27 cellular contexts compared by ENCODE assay signal in genomic region chr6:112024464-112024863, GRCh38. TPM values are rescaled to one million over a fixed set of nuclear protein-coding genes. Genes with fewer than 3 reads are reported as not detected.
DNase-seq lines count a peak whose midpoint lies in the region; ATAC-seq and TF ChIP-seq lines count a peak whose summit lies in the region.
"Had no signal": no experiment of that assay in that cellular context is flagged by ENCODE, and none has a peak within 500 bp of the region (broad histone marks: within the 10 kb centered on the region; RNA-seq: fewer than 3 reads in every experiment).

No MANE protein-coding gene starts in this region.

- no peak overlapping the region for H3K27ac ChIP-seq in CD4-positive, alpha-beta T cell (ENCODE audit: low read depth, low read length)
- H3K27ac ChIP-seq: BLaER1 had no signal

- H3K27me3 ChIP-seq in CD4-positive, alpha-beta T cell (ENCODE audit: control insufficient read depth, insufficient read depth, low read length) = no peaks in the 10 kb centered on the region
- H3K27me3 ChIP-seq: BE2C, BLaER1 had no signal

- H3K36me3 Mint-ChIP-seq in activated CD4-positive, alpha-beta T cell treated with anti-CD3 and anti-CD28 coated beads for 36 hours (ENCODE audit: low read depth) = peaks cover 30% of the 10 kb centered on the region
- peaks cover 16% of the 10 kb centered on the region for H3K36me3 Mint-ChIP-seq in CD4-positive, alpha-beta T cell (ENCODE audit: low read depth)
- peaks cover 11% of the 10 kb centered on the region for H3K36me3 Mint-ChIP-seq in T-cell
- H3K36me3 Mint-ChIP-seq: CD14-positive monocyte had no signal

- intact Hi-C loops in activated CD4-positive, alpha-beta T cell treated with anti-CD3 and anti-CD28 coated beads for 36 hours (cut with DNase I, micrococcal nuclease) = no loop called here
- intact Hi-C loops in CD4-positive, alpha-beta T cell (cut with DNase I, micrococcal nuclease) = no loop called here

- ATAC-seq in activated CD4-positive, alpha-beta T cell treated with anti-CD3 and anti-CD28 coated beads for 36 hours = no peak
- ATAC-seq in CD4-positive, alpha-beta T cell (ENCODE audit: poor library complexity) = no peak
- ATAC-seq in T-cell (replicated peaks in 1 of 4) = no peak
- ATAC-seq in HG02970 (IDR thresholded peaks at IDR 0.05; ENCODE audit: low FRiP score, unreplicated experiment) = no peak
- ATAC-seq: GM12878 had no signal

- no peaks in the 10 kb centered on the region for H3K27me3 Mint-ChIP-seq in activated CD4-positive, alpha-beta T cell treated with anti-CD3 and anti-CD28 coated beads for 36 hours
- no peaks in the 10 kb centered on the region for H3K27me3 Mint-ChIP-seq in CD4-positive, alpha-beta T cell
- no peaks in the 10 kb centered on the region for H3K27me3 Mint-ChIP-seq in T-cell
- H3K27me3 Mint-ChIP-seq: CD4-positive, alpha-beta memory T cell; CD8-positive, alpha-beta memory T cell had no signal

- POLR2A ChIA-PET in activated CD4-positive, alpha-beta T cell treated with anti-CD3 and anti-CD28 coated beads for 36 hours (lab: Charles Lee) = no interaction called here
- POLR2A ChIA-PET in CD4-positive, alpha-beta T cell (lab: Charles Lee) = interaction anchor here (0.8 kb wide), 1 partner anchor 14 kb away, joined by 3 read pairs; no protein-coding TSS in a partner anchor
- POLR2A ChIA-PET in T-cell (lab: Charles Lee) = no interaction called here

- no peak for TF ChIP-seq CTCF in CD4-positive, alpha-beta T cell (IDR thresholded peaks at IDR 0.05)

- H3K9me3 Mint-ChIP-seq in activated CD4-positive, alpha-beta T cell treated with anti-CD3 and anti-CD28 coated beads for 36 hours (ENCODE audit: low read depth) = peaks cover 11% of the 10 kb centered on the region
- peaks cover 5% of the 10 kb centered on the region for H3K9me3 Mint-ChIP-seq in CD4-positive, alpha-beta T cell
- peaks cover 0 to 13% (median 7%) of the 10 kb centered on the region in 3 donors for H3K9me3 Mint-ChIP-seq in T-cell

- DNase-seq in activated CD4-positive, alpha-beta T cell treated with anti-CD3 and anti-CD28 coated beads for 36 hours = no peak
- DNase-seq in activated CD4-positive, alpha-beta T cell treated with anti-CD3 and anti-CD28 coated beads, Interleukin-2, amount 50 U/mL, for 4 hours = no peak
- DNase-seq in CD4-positive, alpha-beta T cell = no peak
- DNase-seq in T-cell (no peak), midbrain (lab: John Stamatoyannopoulos, UW) (no peak), middle frontal gyrus (ENCODE audit: extremely low spot score, low spot score) (no peak)
- DNase-seq: 8988T; ACHN; BE2C; C1 segment of cervical spinal cord; CD4-positive, alpha-beta memory T cell; CD8-positive, alpha-beta memory T cell; COR-L47; DMS 273 treated with DMSO at 0.1 percent for 48 hours; DMS153; DMS53; DMS79; DND-41; EL; GDM1 had no signal

- no peak overlapping the region for H3K4me3 Mint-ChIP-seq in activated CD4-positive, alpha-beta T cell treated with anti-CD3 and anti-CD28 coated beads for 36 hours
- H3K4me3 Mint-ChIP-seq in CD4-positive, alpha-beta T cell = no peak overlapping the region
- no peak overlapping the region for H3K4me3 Mint-ChIP-seq in T-cell
- H3K4me3 Mint-ChIP-seq: CD14-positive monocyte; CD8-positive, alpha-beta memory T cell had no signal

- no peaks in the 10 kb centered on the region for H3K9me3 ChIP-seq in CD4-positive, alpha-beta T cell (ENCODE audit: control insufficient read depth, low read length)
- H3K9me3 ChIP-seq: BE2C had no signal

- H3K4me1 Mint-ChIP-seq in activated CD4-positive, alpha-beta T cell treated with anti-CD3 and anti-CD28 coated beads for 36 hours = peaks cover 59% of the 10 kb centered on the region
- peaks cover 81% of the 10 kb centered on the region for H3K4me1 Mint-ChIP-seq in CD4-positive, alpha-beta T cell (ENCODE audit: low read depth)
- peaks cover 40 to 62% (median 57%) of the 10 kb centered on the region in 3 donors for H3K4me1 Mint-ChIP-seq in T-cell
- H3K4me1 Mint-ChIP-seq: CD14-positive monocyte had no signal

- H3K27ac Mint-ChIP-seq in activated CD4-positive, alpha-beta T cell treated with anti-CD3 and anti-CD28 coated beads for 36 hours = peak overlapping the region; percentile 23
- peak overlapping the region; percentile 37 for H3K27ac Mint-ChIP-seq in CD4-positive, alpha-beta T cell
- H3K27ac Mint-ChIP-seq in T-cell = peak overlapping the region; percentile 23 to 68
- H3K27ac Mint-ChIP-seq: CD14-positive monocyte had no signal

- CTCF ChIA-PET in activated CD4-positive, alpha-beta T cell treated with anti-CD3 and anti-CD28 coated beads for 36 hours (lab: Charles Lee) = no interaction called here
- CTCF ChIA-PET in CD4-positive, alpha-beta T cell (lab: Charles Lee) = no interaction called here
- CTCF ChIA-PET in T-cell (lab: Charles Lee) = interaction anchor here (0.6 to 1.0 kb wide), 2 partner anchors 15 to 16 kb away, joined by 3 to 5 read pairs; no protein-coding TSS in a partner anchor

RNA-seq across cellular contexts. Expression of gene CCN6, which starts 29.4 kb away (rescaled TPM):
- total RNA-seq in activated CD4-positive, alpha-beta T cell treated with anti-CD3 and anti-CD28 coated beads for 36 hours = under 1 TPM; 0.26 to 0.32 TPM
- total RNA-seq in CD4-positive, alpha-beta T cell = not detected
- not detected for total RNA-seq in T-cell
- total RNA-seq: A673; CD4-positive, alpha-beta memory T cell; CD8-positive, alpha-beta memory T cell; Daoy; G401; GM12878 had no signal

Comparison
In these comparisons a context has a peak if more than half of its experiments do, and no peak if none do; other contexts are left out.
1. CTCF ChIA-PET loops: an anchor here in T-cell (0.6 to 1.0 kb wide); none called in activated CD4-positive, alpha-beta T cell treated with anti-CD3 and anti-CD28 coated beads for 36 hours and CD4-positive, alpha-beta T cell.